ENCODE assay signal across 8 cellular contexts in genomic region chr7:152823397-152823980, GRCh38.
DNase-seq lines count a peak whose midpoint lies in the region; ATAC-seq and TF ChIP-seq lines count a peak whose summit lies in the region.
"Not testable (repeated sequence)": the region's sequence is repeated elsewhere in the genome, so short reads cannot be mapped to it uniquely, and the experiment has no call there.

No MANE protein-coding gene starts in this region.

- POLR2A ChIA-PET in HEK293 (lab: Yijun Ruan, JAX); RWPE1 (lab: Yijun Ruan, JAX; ENCODE audit: low non-redundant PET): not testable (repeated sequence)

- DNase-seq in EL = peak; percentile 8
- peak; percentile 5 for DNase-seq in NCI-H1092 treated with DMSO at 0.1 percent for 48 hours (lab: John Stamatoyannopoulos, UW)
- DNase-seq in RWPE1 (ENCODE audit: low spot score); glutamatergic neuron; natural killer cell; upper lobe of left lung: not testable (repeated sequence)
- peak; percentile 5 for DNase-seq in astrocyte of the spinal cord (ENCODE audit: low read depth, low spot score)

- H3K27me3 ChIP-seq in upper lobe of left lung = not testable (repeated sequence)

- not testable (repeated sequence) for H3K36me3 ChIP-seq in HEK293 (ENCODE audit: control insufficient read depth in 2 of 2, insufficient read depth in 1 of 2, low read length in 2 of 2)
- H3K36me3 ChIP-seq in upper lobe of left lung = peaks cover 0 to 15% (median 3%) of the 10 kb centered on the region in 4 donors

- ATAC-seq in natural killer cell (peak; percentile 58 to 71 (median 61)), upper lobe of left lung (ENCODE audit: low FRiP score in 2 of 2) (peak in 1 of 2 donors; percentile 78)

- not testable (repeated sequence) for H3K27me3 Mint-ChIP-seq in glutamatergic neuron (ENCODE audit: unreplicated experiment); natural killer cell (ENCODE audit: low read depth in 2 of 2)

- CTCF ChIA-PET in HEK293 (lab: Yijun Ruan, JAX) = interaction anchor here (0.6 to 0.8 kb wide), 3 partner anchors 318 to 548 kb away, joined by 3 read pairs; no protein-coding TSS in a partner anchor
- CTCF ChIA-PET in RWPE1 (lab: Yijun Ruan, JAX) = not testable (repeated sequence)

- H3K4me1 ChIP-seq in HEK293 (ENCODE audit: control insufficient read depth, insufficient read depth, low read length); upper lobe of left lung: not testable (repeated sequence)

- in situ Hi-C loops in astrocyte of the spinal cord (cut with HindIII; ENCODE audit: low sequenced_read_pairs) = not testable (repeated sequence)

- not testable (repeated sequence) for H3K27ac Mint-ChIP-seq in glutamatergic neuron (ENCODE audit: unreplicated experiment); natural killer cell

- not testable (repeated sequence) for TF ChIP-seq POLR2A in upper lobe of left lung (IDR thresholded peaks at IDR 0.05)

- TF ChIP-seq CTCF in HEK293 (tag by site-specific recombination; IDR thresholded peaks at IDR 0.05) = peak; percentile 53; the same call in 1 of the 2 replicates
- peak; percentile 70 for TF ChIP-seq CTCF in RWPE1 (conservative IDR thresholded peaks at IDR 0.05; ENCODE audit: low read depth)
- TF ChIP-seq CTCF in astrocyte of the spinal cord (IDR thresholded peaks at IDR 0.05; ENCODE audit: low read depth, low read length) = peak; percentile 56
- peak; percentile 28 for TF ChIP-seq CTCF in glutamatergic neuron (IDR thresholded peaks at IDR 0.05; ENCODE audit: partially characterized antibody, unreplicated experiment)
- peak; percentile 39 for TF ChIP-seq CTCF in natural killer cell (IDR thresholded peaks at IDR 0.05)
- peak in 5 of 6 experiments; percentile 25 to 58 (median 45) for TF ChIP-seq CTCF in upper lobe of left lung (IDR thresholded peaks at IDR 0.05)

- H3K4me3 ChIP-seq in HEK293 (ENCODE audit: low read depth, low read length); astrocyte of the spinal cord (ENCODE audit: low read depth, low read length); upper lobe of left lung: not testable (repeated sequence)

- 36 to 38% methylated on average over 9 to 11 of the region's 11 CpGs for WGBS in upper lobe of left lung, 2 donors

- intact Hi-C loops in natural killer cell (cut with micrococcal nuclease) = not testable (repeated sequence)

- not testable (repeated sequence) for TF ChIP-seq EP300 in upper lobe of left lung (IDR thresholded peaks at IDR 0.05)

- not testable (repeated sequence) for H3K27ac ChIP-seq in HEK293 (ENCODE audit: extremely low read depth, low read depth, low read length); RWPE1; upper lobe of left lung

- not testable (repeated sequence) for H3K9me3 Mint-ChIP-seq in glutamatergic neuron (ENCODE audit: unreplicated experiment); natural killer cell

- H3K4me1 Mint-ChIP-seq in glutamatergic neuron (ENCODE audit: low read depth, unreplicated experiment); natural killer cell: not testable (repeated sequence)

- H3K4me3 Mint-ChIP-seq in glutamatergic neuron (ENCODE audit: unreplicated experiment); natural killer cell: not testable (repeated sequence)

- H3K36me3 Mint-ChIP-seq in glutamatergic neuron (ENCODE audit: unreplicated experiment); natural killer cell: not testable (repeated sequence)

- H3K9me3 ChIP-seq in HEK293 (ENCODE audit: control insufficient read depth, insufficient read depth, low read depth, low read length); upper lobe of left lung: not testable (repeated sequence)

TF ChIP-seq in HEK293, 187 proteins besides CTCF, POLR2A, EP300 and RAD21:
- TF ChIP-seq ZNF654 (tag by site-specific recombination; IDR thresholded peaks at IDR 0.05; ENCODE audit: low read depth) = peak; percentile 69
